In genomic region chr1:21631944-21632887, GRCh38 we compare ENCODE assay signal across 1 cellular context.
A peak's percentile ranks its signal among the peaks of the same experiment; 100 is the strongest.
TF ChIP-seq lines count a peak whose summit lies in the region.

No MANE protein-coding gene starts in this region.

TF ChIP-seq in HepG2, 621 proteins besides CTCF, POLR2A, EP300 and RAD21 (continued from another document and continues in another):
- TF ChIP-seq ZNF75D (CRISPR knock-in tag; IDR thresholded peaks at IDR 0.05; ENCODE audit: borderline replicate concordance) (no peak), HNRNPH1 (optimal IDR thresholded peaks at IDR 0.05; ENCODE audit: low read depth, low read length) (no peak), ETV5 (CRISPR knock-in tag; IDR thresholded peaks at IDR 0.05; ENCODE audit: borderline replicate concordance) (peak; percentile 65; the same call in 1 of the 2 replicates), ELF4 (CRISPR knock-in tag; IDR thresholded peaks at IDR 0.05; ENCODE audit: borderline replicate concordance) (no peak), GABPB1 (CRISPR knock-in tag; IDR thresholded peaks at IDR 0.05) (0 out of 2 replicates have a peak, but pooled peaks have one; percentile 37), HMG20A (CRISPR knock-in tag; IDR thresholded peaks at IDR 0.05; ENCODE audit: borderline replicate concordance) (no peak), PPARG (CRISPR knock-in tag; conservative IDR thresholded peaks at IDR 0.05) (0 out of 2 replicates have a peak, but pooled peaks have one; percentile 19), GMEB1 (CRISPR knock-in tag; IDR thresholded peaks at IDR 0.05; ENCODE audit: borderline replicate concordance) (no peak), POLR2AphosphoS2 (IDR thresholded peaks at IDR 0.05; ENCODE audit: low read depth, low read length) (no peak), ZNF230 (CRISPR knock-in tag; IDR thresholded peaks at IDR 0.05) (no peak), TBL1XR1 (IDR thresholded peaks at IDR 0.05; ENCODE audit: borderline replicate concordance, low read length, partially characterized antibody) (no peak), CHD2 (IDR thresholded peaks at IDR 0.05; ENCODE audit: low read depth, low read length) (no peak), MAZ (IDR thresholded peaks at IDR 0.05; ENCODE audit: borderline replicate concordance, low read depth, low read length) (no peak), MAZ (CRISPR knock-in tag; IDR thresholded peaks at IDR 0.05; ENCODE audit: low read depth) (no peak), ATF6 (CRISPR knock-in tag; conservative IDR thresholded peaks at IDR 0.05) (no peak), IKZF5 (CRISPR knock-in tag; IDR thresholded peaks at IDR 0.05) (peak; percentile 24; the same call in 1 of the 2 replicates), RERE (CRISPR knock-in tag; IDR thresholded peaks at IDR 0.05; ENCODE audit: low read depth) (no peak), ZNF17 (CRISPR knock-in tag; IDR thresholded peaks at IDR 0.05) (no peak), ZNF761 (CRISPR knock-in tag; conservative IDR thresholded peaks at IDR 0.05) (no peak), ZBTB46 (CRISPR knock-in tag; IDR thresholded peaks at IDR 0.05; ENCODE audit: borderline replicate concordance) (no peak), ZBTB38 (CRISPR knock-in tag; IDR thresholded peaks at IDR 0.05) (0 out of 2 replicates have a peak, but pooled peaks have one; percentile 35), SOX13 (IDR thresholded peaks at IDR 0.05) (peak; percentile 51; the same call in 1 of the 2 replicates), SOX13 (CRISPR knock-in tag; conservative IDR thresholded peaks at IDR 0.05 in 1 of 2, IDR thresholded peaks at IDR 0.05 in 1 of 2) (peak in 1 of 2 experiments; percentile 85; a peak in 2 of 4 replicates), ZFP37 (CRISPR knock-in tag; IDR thresholded peaks at IDR 0.05; ENCODE audit: borderline replicate concordance) (no peak), NBN (conservative IDR thresholded peaks at IDR 0.05) (no peak), STAT6 (CRISPR knock-in tag; IDR thresholded peaks at IDR 0.05; ENCODE audit: borderline replicate concordance) (no peak), ZNF143 (CRISPR knock-in tag; IDR thresholded peaks at IDR 0.05) (no peak), SOX5 (CRISPR knock-in tag; IDR thresholded peaks at IDR 0.05; ENCODE audit: borderline replicate concordance) (peak; percentile 72; the same call in 1 of the 2 replicates), AGO2 (optimal IDR thresholded peaks at IDR 0.05; ENCODE audit: low read depth, low read length) (peak; percentile 52), ZBTB44 (CRISPR knock-in tag; IDR thresholded peaks at IDR 0.05) (no peak), CEBPZ (IDR thresholded peaks at IDR 0.05; ENCODE audit: low read length) (no peak), ZNF460 (CRISPR knock-in tag; IDR thresholded peaks at IDR 0.05; ENCODE audit: borderline replicate concordance) (no peak), ZNF263 (CRISPR knock-in tag; IDR thresholded peaks at IDR 0.05) (no peak), KDM1A (CRISPR knock-in tag; IDR thresholded peaks at IDR 0.05) (peak; percentile 94; the same call in 1 of the 2 replicates), IRF1 (CRISPR knock-in tag; IDR thresholded peaks at IDR 0.05; ENCODE audit: low read depth) (no peak), SAP130 (CRISPR knock-in tag; IDR thresholded peaks at IDR 0.05; ENCODE audit: low read depth) (peak; percentile 71), RAD51 (IDR thresholded peaks at IDR 0.05; ENCODE audit: borderline replicate concordance) (no peak), SAFB2 (CRISPR knock-in tag; IDR thresholded peaks at IDR 0.05; ENCODE audit: borderline replicate concordance, low read depth) (no peak), RBFOX2 (IDR thresholded peaks at IDR 0.05; ENCODE audit: low read depth, low read length) (no peak)
